1 cellular context compared by ENCODE assay signal in the genomic region with DNA sequence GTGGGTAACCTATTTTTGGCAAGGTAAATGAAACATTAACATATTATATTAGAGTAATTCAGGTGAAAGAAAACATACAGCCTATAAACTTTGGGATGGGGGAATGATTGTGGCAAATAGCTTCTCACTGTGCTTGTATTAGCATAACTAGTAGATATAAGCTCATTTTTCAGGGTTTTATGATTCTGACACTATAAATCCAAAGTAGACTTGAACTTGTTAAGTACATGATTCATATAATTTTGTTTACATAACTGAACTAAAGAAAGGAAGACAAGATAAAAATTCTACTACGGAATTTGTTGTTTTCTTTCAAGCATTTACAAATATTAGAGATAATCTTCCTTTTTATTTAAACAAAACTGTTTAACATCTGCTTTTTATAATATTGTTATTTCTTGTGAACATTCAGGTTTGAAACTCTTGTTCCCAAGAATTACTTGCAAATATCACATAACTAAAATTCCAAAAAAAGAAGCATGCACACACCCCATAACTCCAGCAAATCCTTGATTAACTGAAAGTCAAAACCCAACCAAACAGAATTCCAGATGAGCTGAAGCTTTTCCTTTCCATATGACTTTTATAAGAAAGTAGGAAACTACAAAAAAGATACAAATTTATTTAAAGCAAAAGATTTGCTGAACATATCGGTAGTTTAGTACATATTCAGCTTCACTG.
TF ChIP-seq lines count a peak whose summit lies in the region.

No MANE protein-coding gene starts in this region.

TF ChIP-seq in GM23338, 12 proteins besides CTCF, POLR2A, EP300 and RAD21 (continued from another document):
- TF ChIP-seq, protein P1, sequence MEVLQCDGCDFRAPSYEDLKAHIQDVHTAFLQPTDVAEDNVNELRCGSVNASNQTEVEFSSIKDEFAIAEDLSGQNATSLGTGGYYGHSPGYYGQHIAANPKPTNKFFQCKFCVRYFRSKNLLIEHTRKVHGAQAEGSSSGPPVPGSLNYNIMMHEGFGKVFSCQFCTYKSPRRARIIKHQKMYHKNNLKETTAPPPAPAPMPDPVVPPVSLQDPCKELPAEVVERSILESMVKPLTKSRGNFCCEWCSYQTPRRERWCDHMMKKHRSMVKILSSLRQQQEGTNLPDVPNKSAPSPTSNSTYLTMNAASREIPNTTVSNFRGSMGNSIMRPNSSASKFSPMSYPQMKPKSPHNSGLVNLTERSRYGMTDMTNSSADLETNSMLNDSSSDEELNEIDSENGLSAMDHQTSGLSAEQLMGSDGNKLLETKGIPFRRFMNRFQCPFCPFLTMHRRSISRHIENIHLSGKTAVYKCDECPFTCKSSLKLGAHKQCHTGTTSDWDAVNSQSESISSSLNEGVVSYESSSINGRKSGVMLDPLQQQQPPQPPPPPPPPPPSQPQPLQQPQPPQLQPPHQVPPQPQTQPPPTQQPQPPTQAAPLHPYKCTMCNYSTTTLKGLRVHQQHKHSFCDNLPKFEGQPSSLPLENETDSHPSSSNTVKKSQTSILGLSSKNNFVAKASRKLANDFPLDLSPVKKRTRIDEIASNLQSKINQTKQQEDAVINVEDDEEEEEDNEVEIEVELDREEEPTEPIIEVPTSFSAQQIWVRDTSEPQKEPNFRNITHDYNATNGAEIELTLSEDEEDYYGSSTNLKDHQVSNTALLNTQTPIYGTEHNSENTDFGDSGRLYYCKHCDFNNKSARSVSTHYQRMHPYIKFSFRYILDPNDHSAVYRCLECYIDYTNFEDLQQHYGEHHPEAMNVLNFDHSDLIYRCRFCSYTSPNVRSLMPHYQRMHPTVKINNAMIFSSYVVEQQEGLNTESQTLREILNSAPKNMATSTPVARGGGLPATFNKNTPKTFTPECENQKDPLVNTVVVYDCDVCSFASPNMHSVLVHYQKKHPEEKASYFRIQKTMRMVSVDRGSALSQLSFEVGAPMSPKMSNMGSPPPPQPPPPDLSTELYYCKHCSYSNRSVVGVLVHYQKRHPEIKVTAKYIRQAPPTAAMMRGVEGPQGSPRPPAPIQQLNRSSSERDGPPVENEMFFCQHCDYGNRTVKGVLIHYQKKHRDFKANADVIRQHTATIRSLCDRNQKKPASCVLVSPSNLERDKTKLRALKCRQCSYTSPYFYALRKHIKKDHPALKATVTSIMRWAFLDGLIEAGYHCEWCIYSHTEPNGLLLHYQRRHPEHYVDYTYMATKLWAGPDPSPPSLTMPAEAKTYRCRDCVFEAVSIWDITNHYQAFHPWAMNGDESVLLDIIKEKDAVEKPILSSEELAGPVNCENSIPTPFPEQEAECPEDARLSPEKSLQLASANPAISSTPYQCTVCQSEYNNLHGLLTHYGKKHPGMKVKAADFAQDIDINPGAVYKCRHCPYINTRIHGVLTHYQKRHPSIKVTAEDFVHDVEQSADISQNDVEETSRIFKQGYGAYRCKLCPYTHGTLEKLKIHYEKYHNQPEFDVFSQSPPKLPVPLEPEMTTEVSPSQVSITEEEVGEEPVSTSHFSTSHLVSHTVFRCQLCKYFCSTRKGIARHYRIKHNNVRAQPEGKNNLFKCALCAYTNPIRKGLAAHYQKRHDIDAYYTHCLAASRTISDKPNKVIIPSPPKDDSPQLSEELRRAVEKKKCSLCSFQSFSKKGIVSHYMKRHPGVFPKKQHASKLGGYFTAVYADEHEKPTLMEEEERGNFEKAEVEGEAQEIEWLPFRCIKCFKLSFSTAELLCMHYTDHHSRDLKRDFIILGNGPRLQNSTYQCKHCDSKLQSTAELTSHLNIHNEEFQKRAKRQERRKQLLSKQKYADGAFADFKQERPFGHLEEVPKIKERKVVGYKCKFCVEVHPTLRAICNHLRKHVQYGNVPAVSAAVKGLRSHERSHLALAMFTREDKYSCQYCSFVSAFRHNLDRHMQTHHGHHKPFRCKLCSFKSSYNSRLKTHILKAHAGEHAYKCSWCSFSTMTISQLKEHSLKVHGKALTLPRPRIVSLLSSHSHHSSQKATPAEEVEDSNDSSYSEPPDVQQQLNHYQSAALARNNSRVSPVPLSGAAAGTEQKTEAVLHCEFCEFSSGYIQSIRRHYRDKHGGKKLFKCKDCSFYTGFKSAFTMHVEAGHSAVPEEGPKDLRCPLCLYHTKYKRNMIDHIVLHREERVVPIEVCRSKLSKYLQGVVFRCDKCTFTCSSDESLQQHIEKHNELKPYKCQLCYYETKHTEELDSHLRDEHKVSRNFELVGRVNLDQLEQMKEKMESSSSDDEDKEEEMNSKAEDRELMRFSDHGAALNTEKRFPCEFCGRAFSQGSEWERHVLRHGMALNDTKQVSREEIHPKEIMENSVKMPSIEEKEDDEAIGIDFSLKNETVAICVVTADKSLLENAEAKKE (CRISPR knock-in tag; IDR thresholded peaks at IDR 0.05): no peak
- TF ChIP-seq JUNB (IDR thresholded peaks at IDR 0.05; ENCODE audit: unreplicated experiment): no peak
- TF ChIP-seq EZH2phosphoT487 (IDR thresholded peaks at IDR 0.05; ENCODE audit: unreplicated experiment): no peak
- TF ChIP-seq NANOG (IDR thresholded peaks at IDR 0.05; ENCODE audit: borderline replicate concordance): no peak
- no peak for TF ChIP-seq ZNF331 (CRISPR knock-in tag; IDR thresholded peaks at IDR 0.05; ENCODE audit: low read depth)
- TF ChIP-seq, protein P2, sequence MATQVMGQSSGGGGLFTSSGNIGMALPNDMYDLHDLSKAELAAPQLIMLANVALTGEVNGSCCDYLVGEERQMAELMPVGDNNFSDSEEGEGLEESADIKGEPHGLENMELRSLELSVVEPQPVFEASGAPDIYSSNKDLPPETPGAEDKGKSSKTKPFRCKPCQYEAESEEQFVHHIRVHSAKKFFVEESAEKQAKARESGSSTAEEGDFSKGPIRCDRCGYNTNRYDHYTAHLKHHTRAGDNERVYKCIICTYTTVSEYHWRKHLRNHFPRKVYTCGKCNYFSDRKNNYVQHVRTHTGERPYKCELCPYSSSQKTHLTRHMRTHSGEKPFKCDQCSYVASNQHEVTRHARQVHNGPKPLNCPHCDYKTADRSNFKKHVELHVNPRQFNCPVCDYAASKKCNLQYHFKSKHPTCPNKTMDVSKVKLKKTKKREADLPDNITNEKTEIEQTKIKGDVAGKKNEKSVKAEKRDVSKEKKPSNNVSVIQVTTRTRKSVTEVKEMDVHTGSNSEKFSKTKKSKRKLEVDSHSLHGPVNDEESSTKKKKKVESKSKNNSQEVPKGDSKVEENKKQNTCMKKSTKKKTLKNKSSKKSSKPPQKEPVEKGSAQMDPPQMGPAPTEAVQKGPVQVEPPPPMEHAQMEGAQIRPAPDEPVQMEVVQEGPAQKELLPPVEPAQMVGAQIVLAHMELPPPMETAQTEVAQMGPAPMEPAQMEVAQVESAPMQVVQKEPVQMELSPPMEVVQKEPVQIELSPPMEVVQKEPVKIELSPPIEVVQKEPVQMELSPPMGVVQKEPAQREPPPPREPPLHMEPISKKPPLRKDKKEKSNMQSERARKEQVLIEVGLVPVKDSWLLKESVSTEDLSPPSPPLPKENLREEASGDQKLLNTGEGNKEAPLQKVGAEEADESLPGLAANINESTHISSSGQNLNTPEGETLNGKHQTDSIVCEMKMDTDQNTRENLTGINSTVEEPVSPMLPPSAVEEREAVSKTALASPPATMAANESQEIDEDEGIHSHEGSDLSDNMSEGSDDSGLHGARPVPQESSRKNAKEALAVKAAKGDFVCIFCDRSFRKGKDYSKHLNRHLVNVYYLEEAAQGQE (IDR thresholded peaks at IDR 0.05; ENCODE audit: unreplicated experiment): no peak
- TF ChIP-seq POLR2AphosphoS5 (IDR thresholded peaks at IDR 0.05; ENCODE audit: low read depth): no peak
- TF ChIP-seq, protein P3, sequence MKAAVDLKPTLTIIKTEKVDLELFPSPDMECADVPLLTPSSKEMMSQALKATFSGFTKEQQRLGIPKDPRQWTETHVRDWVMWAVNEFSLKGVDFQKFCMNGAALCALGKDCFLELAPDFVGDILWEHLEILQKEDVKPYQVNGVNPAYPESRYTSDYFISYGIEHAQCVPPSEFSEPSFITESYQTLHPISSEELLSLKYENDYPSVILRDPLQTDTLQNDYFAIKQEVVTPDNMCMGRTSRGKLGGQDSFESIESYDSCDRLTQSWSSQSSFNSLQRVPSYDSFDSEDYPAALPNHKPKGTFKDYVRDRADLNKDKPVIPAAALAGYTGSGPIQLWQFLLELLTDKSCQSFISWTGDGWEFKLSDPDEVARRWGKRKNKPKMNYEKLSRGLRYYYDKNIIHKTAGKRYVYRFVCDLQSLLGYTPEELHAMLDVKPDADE (IDR thresholded peaks at IDR 0.05): no peak
- TF ChIP-seq EZH2 (IDR thresholded peaks at IDR 0.05; ENCODE audit: low read depth, unreplicated experiment): no peak
